In the genomic region with DNA sequence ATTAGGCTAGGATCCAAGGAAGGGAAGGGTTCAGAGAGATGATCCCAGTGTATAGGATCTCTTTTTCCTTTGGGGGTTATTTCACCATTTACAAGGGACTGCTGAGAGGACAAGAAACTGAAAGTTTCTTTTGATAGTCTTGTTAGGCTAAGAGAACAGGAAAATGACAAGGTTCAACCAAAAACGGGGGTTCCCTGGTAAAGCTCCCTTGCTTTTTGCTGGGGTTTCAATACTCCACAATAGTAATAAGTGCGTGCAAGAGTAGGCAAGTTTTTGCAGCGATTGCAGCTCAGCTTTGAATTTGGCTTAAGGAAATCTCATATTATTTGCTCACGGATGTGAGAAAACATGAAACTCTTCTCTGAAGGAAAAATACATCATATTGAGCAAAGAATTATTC, we compare ENCODE assay signal across 27 cellular contexts. TPM values are rescaled to one million over a fixed set of nuclear protein-coding genes. Genes with fewer than 3 reads are reported as not detected.
"Had no signal": no experiment of that assay in that cellular context is flagged by ENCODE, and none has a peak within 500 bp of the region (broad histone marks: within the 10 kb centered on the region; RNA-seq: fewer than 3 reads in every experiment).

No MANE protein-coding gene starts in this region.

- H3K9me3 ChIP-seq: gastrocnemius medialis had no signal

- H3K36me3 ChIP-seq: brain microvascular endothelial cell, esophagus muscularis mucosa, gastrocnemius medialis, heart left ventricle had no signal

- H3K27me3 ChIP-seq: brain microvascular endothelial cell, esophagus muscularis mucosa, gastrocnemius medialis, heart left ventricle had no signal

- H3K27ac ChIP-seq: brain microvascular endothelial cell, esophagus muscularis mucosa, foreskin keratinocyte, gastrocnemius medialis, heart left ventricle had no signal

- DNase-seq: activated CD4-positive, alpha-beta memory T cell treated with anti-CD3 and anti-CD28 coated beads, Interleukin-2, amount 10 ng/mL, durations not matched to agents 7 days and 5 days; activated CD4-positive, alpha-beta T cell treated with anti-CD3 and anti-CD28 coated beads for 36 hours; activated CD4-positive, alpha-beta T cell treated with anti-CD3 and anti-CD28 coated beads, Interleukin-2, amount 10 ng/mL, durations not matched to agents 24 days and 14 days; activated CD4-positive, CD25-positive, alpha-beta regulatory T cell; activated CD4-positive, CD25-positive, alpha-beta regulatory T cell treated with anti-CD3 and anti-CD28 coated beads, Interleukin-2, amount 50 U/mL, for 72 hours; activated CD8-positive, alpha-beta memory T cell treated with anti-CD3 and anti-CD28 coated beads for 24 hours; activated effector memory CD4-positive, alpha-beta T cell treated with Interleukin-2 at 50 U/mL for 16 hours; activated gamma-delta T cell treated with Interleukin-2 at 50 U/mL for 16 hours; activated naive CD4-positive, alpha-beta T cell treated with anti-CD3 and anti-CD28 coated beads, Interleukin-2, amount 50 U/mL, for 16 hours; activated naive CD4-positive, alpha-beta T cell treated with Interleukin-2 at 50 U/mL for 16 hours; activated T-cell treated with anti-CD3 and anti-CD28 coated beads, Interleukin-2, amount 50 U/mL, for 4 hours; amniotic stem cell; anterior cingulate cortex; brain microvascular endothelial cell; cortex of kidney; dermis blood vessel endothelial cell; effector CD4-positive, alpha-beta T cell; effector memory CD8-positive, alpha-beta T cell; erythroblast; foreskin keratinocyte; gastrocnemius medialis; glutamatergic neuron; heart left ventricle; T-helper 2 cell had no signal

- ATAC-seq: activated CD4-positive, alpha-beta T cell treated with anti-CD3 and anti-CD28 coated beads for 36 hours; activated T-cell treated with anti-CD3 and anti-CD28 coated beads, Interleukin-2, amount 50 U/mL, for 4 hours; activated T-helper 17 cell treated with anti-CD3 and anti-CD28 coated beads, Interleukin-2, amount 50 U/mL, for 72 hours; effector memory CD8-positive, alpha-beta T cell; foreskin keratinocyte; gastrocnemius medialis; heart left ventricle had no signal

- H3K4me3 ChIP-seq: esophagus muscularis mucosa, gastrocnemius medialis, heart left ventricle had no signal

- H3K4me1 ChIP-seq: esophagus muscularis mucosa, foreskin keratinocyte, gastrocnemius medialis, heart left ventricle had no signal

RNA-seq across cellular contexts. Expression of gene SUSD5, which starts 18.8 kb away (rescaled TPM):
- total RNA-seq: activated CD4-positive, alpha-beta memory T cell treated with anti-CD3 and anti-CD28 coated beads, Interleukin-2, amount 10 ng/mL, durations not matched to agents 7 days and 5 days; activated CD4-positive, alpha-beta T cell treated with anti-CD3 and anti-CD28 coated beads for 36 hours; activated CD4-positive, alpha-beta T cell treated with anti-CD3 and anti-CD28 coated beads, Interleukin-2, amount 10 ng/mL, durations not matched to agents 24 days and 14 days; activated T-cell treated with anti-CD3 and anti-CD28 coated beads, Interleukin-2, amount 50 U/mL, for 4 hours; activated T-helper 17 cell treated with anti-CD3 and anti-CD28 coated beads, Interleukin-2, amount 50 U/mL, for 72 hours; bronchial epithelial cell had no signal

RNA-seq across cellular contexts. Expression of gene FBXL2, which starts 39.8 kb away (rescaled TPM):
- total RNA-seq: activated CD4-positive, alpha-beta memory T cell treated with anti-CD3 and anti-CD28 coated beads, Interleukin-2, amount 10 ng/mL, durations not matched to agents 7 days and 5 days; activated CD4-positive, alpha-beta T cell treated with anti-CD3 and anti-CD28 coated beads, Interleukin-2, amount 10 ng/mL, durations not matched to agents 24 days and 14 days; activated T-cell treated with anti-CD3 and anti-CD28 coated beads, Interleukin-2, amount 50 U/mL, for 4 hours had no signal
